ENCODE assay signal across 22 cellular contexts in the genomic region with DNA sequence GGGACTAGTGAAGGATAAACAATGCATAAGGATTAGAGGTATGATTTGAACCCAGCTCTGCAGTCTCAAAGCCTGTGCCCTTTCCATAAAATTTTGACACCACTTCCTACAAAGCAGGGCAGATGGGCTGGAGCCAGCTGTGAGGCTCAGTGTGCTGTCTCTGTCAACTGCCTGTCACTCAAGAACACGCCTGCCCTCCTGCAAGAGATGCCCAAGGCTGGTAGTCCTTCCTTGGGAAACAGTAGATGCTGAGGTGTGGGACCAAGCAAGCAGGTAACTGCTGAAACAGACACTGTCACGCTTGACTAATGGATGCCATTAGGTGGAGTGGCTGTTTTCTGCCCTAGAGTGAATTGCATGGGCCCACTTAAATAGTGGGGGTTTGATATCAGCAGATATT.
"Had no signal": no experiment of that assay in that cellular context is flagged by ENCODE, and none has a peak within 500 bp of the region (broad histone marks: within the 10 kb centered on the region; RNA-seq: fewer than 3 reads in every experiment).

No MANE protein-coding gene starts in this region.

- H3K4me1 ChIP-seq: body of pancreas, right lobe of liver, tibial nerve had no signal

- H3K27ac Mint-ChIP-seq: activated CD8-positive, alpha-beta T cell treated with anti-CD3 and anti-CD28 coated beads, Interleukin-2, amount 10 ng/mL, durations not matched to agents 7 days and 5 days; activated naive CD8-positive, alpha-beta T cell treated with anti-CD3 and anti-CD28 coated beads, Interleukin-2, amount 10 ng/mL, durations not matched to agents 7 days and 5 days; activated T-helper 1 cell treated with anti-CD3 and anti-CD28 coated beads, Interleukin-12 subunit alpha, Interleukin-12 subunit beta, Interleukin-2, Interleukin-4 antibody, amounts not matched to agents 30 ng/mL and 10 ng/mL and 1 ng/mL, durations not matched to agents 14 hours and 24 hours and 36 hours; naive B cell; neural progenitor cell; stimulated activated naive CD8-positive, alpha-beta T cell treated with anti-CD3 and anti-CD28 coated beads, Interleukin-15, Interleukin-2, amounts not matched to agents 100 ng/mL and 50 ng/mL, for 24 hours; WTC11 had no signal

- H3K36me3 ChIP-seq: neural progenitor cell, ovary, right lobe of liver, tibial nerve had no signal

- H3K4me2 ChIP-seq: neural progenitor cell had no signal

- H3K27ac ChIP-seq: body of pancreas, epithelial cell of prostate, foreskin keratinocyte, neural progenitor cell, ovary, right lobe of liver, tibial nerve had no signal

- ATAC-seq: activated CD8-positive, alpha-beta T cell treated with anti-CD3 and anti-CD28 coated beads, Interleukin-2, amount 10 ng/mL, durations not matched to agents 7 days and 5 days; body of pancreas; foreskin keratinocyte; right lobe of liver; WTC11 had no signal

- DNase-seq: activated CD4-positive, alpha-beta T cell treated with anti-CD3 and anti-CD28 coated beads for 4 hours; activated CD8-positive, alpha-beta T cell treated with anti-CD3 and anti-CD28 coated beads, Interleukin-2, amount 10 ng/mL, durations not matched to agents 7 days and 5 days; activated naive CD4-positive, alpha-beta T cell; activated naive CD8-positive, alpha-beta T cell treated with anti-CD3 and anti-CD28 coated beads, Interleukin-2, amount 10 ng/mL, durations not matched to agents 7 days and 5 days; body of pancreas; foreskin keratinocyte; glutamatergic neuron; hippocampal formation; mammary epithelial cell; naive B cell; ovary; small intestine; stimulated activated CD4-positive, alpha-beta T cell treated with anti-CD3 and anti-CD28 coated beads, Interleukin-15, amount 100 ng/mL, for 24 hours; stimulated activated CD4-positive, alpha-beta T cell treated with anti-CD3 and anti-CD28 coated beads, Interleukin-2, amount 100 ng/mL, for 48 hours; SW 1271 had no signal

- H3K9ac ChIP-seq: neural progenitor cell had no signal

- H3K9me3 Mint-ChIP-seq: activated naive CD8-positive, alpha-beta T cell treated with anti-CD3 and anti-CD28 coated beads, Interleukin-2, amount 10 ng/mL, durations not matched to agents 7 days and 5 days; activated T-helper 1 cell treated with anti-CD3 and anti-CD28 coated beads, Interleukin-12 subunit alpha, Interleukin-12 subunit beta, Interleukin-2, Interleukin-4 antibody, amounts not matched to agents 30 ng/mL and 10 ng/mL and 1 ng/mL, durations not matched to agents 14 hours and 24 hours and 36 hours; neural progenitor cell; stimulated activated naive CD8-positive, alpha-beta T cell treated with anti-CD3 and anti-CD28 coated beads, Interleukin-15, Interleukin-2, amounts not matched to agents 100 ng/mL and 50 ng/mL, for 24 hours; WTC11 had no signal

- H2AFZ ChIP-seq: neural progenitor cell had no signal

- H3K4me3 Mint-ChIP-seq: activated CD8-positive, alpha-beta T cell treated with anti-CD3 and anti-CD28 coated beads, Interleukin-2, amount 10 ng/mL, durations not matched to agents 7 days and 5 days; activated naive CD8-positive, alpha-beta T cell treated with anti-CD3 and anti-CD28 coated beads, Interleukin-2, amount 10 ng/mL, durations not matched to agents 7 days and 5 days; activated T-helper 1 cell treated with anti-CD3 and anti-CD28 coated beads, Interleukin-12 subunit alpha, Interleukin-12 subunit beta, Interleukin-2, Interleukin-4 antibody, amounts not matched to agents 30 ng/mL and 10 ng/mL and 1 ng/mL, durations not matched to agents 14 hours and 24 hours and 36 hours; naive B cell; neural progenitor cell; stimulated activated naive CD8-positive, alpha-beta T cell treated with anti-CD3 and anti-CD28 coated beads, Interleukin-15, Interleukin-2, amounts not matched to agents 100 ng/mL and 50 ng/mL, for 24 hours; WTC11 had no signal

- H3K4me1 Mint-ChIP-seq: activated naive CD8-positive, alpha-beta T cell treated with anti-CD3 and anti-CD28 coated beads, Interleukin-2, amount 10 ng/mL, durations not matched to agents 7 days and 5 days; WTC11 had no signal

- H3K27me3 ChIP-seq: body of pancreas, foreskin keratinocyte, neural progenitor cell, ovary, right lobe of liver, tibial nerve had no signal

- H3K36me3 Mint-ChIP-seq: activated naive CD8-positive, alpha-beta T cell treated with anti-CD3 and anti-CD28 coated beads, Interleukin-2, amount 10 ng/mL, durations not matched to agents 7 days and 5 days; naive B cell; neural progenitor cell; WTC11 had no signal

- H3K9me3 ChIP-seq: body of pancreas, ovary, right lobe of liver, tibial nerve had no signal

- H3K4me3 ChIP-seq: body of pancreas, neural progenitor cell, ovary, right lobe of liver, tibial nerve had no signal
